ENCODE assay signal across 24 cellular contexts in genomic region chr6:98146656-98147055, GRCh38.
A peak's percentile ranks its signal among the peaks of the same experiment; 100 is the strongest.
DNase-seq lines count a peak whose midpoint lies in the region; ATAC-seq, FAIRE-seq and TF ChIP-seq lines count a peak whose summit lies in the region.
"Had no signal": no experiment of that assay in that cellular context is flagged by ENCODE, and none has a peak within 500 bp of the region (broad histone marks: within the 10 kb centered on the region; RNA-seq: fewer than 3 reads in every experiment).

No MANE protein-coding gene starts in this region.

- no peaks in the 10 kb centered on the region for H3K4me1 Mint-ChIP-seq in astrocyte (ENCODE audit: low read depth, unreplicated experiment)
- H3K4me1 Mint-ChIP-seq: CD4-positive, alpha-beta memory T cell; H9 had no signal

- H4K20me1 ChIP-seq in astrocyte (ENCODE audit: insufficient read depth, low read length) = no peaks in the 10 kb centered on the region
- H4K20me1 ChIP-seq: BLaER1 treated with 17β-estradiol and CSF1 and Interleukin-3, amounts not matched to agents 10 nM and 100 nM had no signal

- no peak overlapping the region for H3K4me2 ChIP-seq in astrocyte (ENCODE audit: low read length)
- H3K4me2 ChIP-seq: A549; BLaER1 treated with 17β-estradiol and CSF1 and Interleukin-3, amounts not matched to agents 10 nM and 100 nM had no signal

- no peak for ATAC-seq in HG03457 (IDR thresholded peaks at IDR 0.05; ENCODE audit: unreplicated experiment)
- ATAC-seq: A549, HCT116 had no signal

- DNase-seq in H4 (ENCODE audit: low spot score) (peak; percentile 33), MG63 (peak; percentile 5), astrocyte (ENCODE audit: low read depth) (peak; percentile 4), epithelial cell of esophagus (ENCODE audit: low read depth) (peak; percentile 34), Peyer's patch (no peak), HTR-8/SVneo (ENCODE audit: insufficient read length, low spot score) (no peak)
- DNase-seq: 8988T; ACHN; AML-193; BE2C; Calu3; CD4-positive, alpha-beta memory T cell; COR-L47; DMS153; DND-41; GM23248; H9 had no signal

- TF ChIP-seq CTCF in astrocyte (IDR thresholded peaks at IDR 0.05; ENCODE audit: insufficient read depth, low read depth, low read length) (no peak), epithelial cell of esophagus (IDR thresholded peaks at IDR 0.05; ENCODE audit: insufficient read depth, low read depth, low read length, missing control alignments) (no peak), Peyer's patch (IDR thresholded peaks at IDR 0.05) (no peak)

- H3K27me3 ChIP-seq in MG63 (no peaks in the 10 kb centered on the region), astrocyte (ENCODE audit: insufficient read depth, low read length) (no peaks in the 10 kb centered on the region), Peyer's patch (no peaks in the 10 kb centered on the region)
- H3K27me3 ChIP-seq: BE2C; BLaER1 treated with 17β-estradiol and CSF1 and Interleukin-3, amounts not matched to agents 10 nM and 100 nM had no signal

- no peak overlapping the region for H3K4me3 ChIP-seq in MG63
- no peak overlapping the region for H3K4me3 ChIP-seq in astrocyte (ENCODE audit: insufficient read depth, low read depth, low read length)
- H3K4me3 ChIP-seq in epithelial cell of esophagus (ENCODE audit: low read length) = no peak overlapping the region
- no peak overlapping the region for H3K4me3 ChIP-seq in Peyer's patch
- H3K4me3 ChIP-seq: A549; BLaER1 treated with 17β-estradiol and CSF1 and Interleukin-3, amounts not matched to agents 10 nM and 100 nM; GM23248 had no signal

- no peak overlapping the region for H3K27ac Mint-ChIP-seq in astrocyte (ENCODE audit: unreplicated experiment)
- H3K27ac Mint-ChIP-seq: CD4-positive, alpha-beta memory T cell; H9 had no signal

- no peaks in the 10 kb centered on the region for H3K36me3 ChIP-seq in MG63
- H3K36me3 ChIP-seq in astrocyte (ENCODE audit: insufficient read depth, low read length) = no peaks in the 10 kb centered on the region
- H3K36me3 ChIP-seq in Peyer's patch = no peaks in the 10 kb centered on the region
- H3K36me3 ChIP-seq: BE2C had no signal

- no peak overlapping the region for H3K4me3 Mint-ChIP-seq in astrocyte (ENCODE audit: unreplicated experiment)
- H3K4me3 Mint-ChIP-seq: CD4-positive, alpha-beta memory T cell; H9 had no signal

- peaks cover 8% of the 10 kb centered on the region for H3K9me3 Mint-ChIP-seq in astrocyte (ENCODE audit: unreplicated experiment)

- no peak for FAIRE-seq in astrocyte (lab: Jason Lieb, UNC)
- no peak for FAIRE-seq in HTR-8/SVneo (lab: Jason Lieb, UNC)
- FAIRE-seq: A549, GM12892, GM19239, H1 had no signal

- no peak overlapping the region for H3K9ac ChIP-seq in astrocyte (ENCODE audit: low read length)
- H3K9ac ChIP-seq: BLaER1 treated with 17β-estradiol and CSF1 and Interleukin-3, amounts not matched to agents 10 nM and 100 nM; GM23248 had no signal

- H3K79me2 ChIP-seq in astrocyte (ENCODE audit: insufficient read depth, low read length) = no peaks in the 10 kb centered on the region

- H3K4me1 ChIP-seq in astrocyte (ENCODE audit: insufficient read depth, low read length) = no peaks in the 10 kb centered on the region
- no peaks in the 10 kb centered on the region for H3K4me1 ChIP-seq in Peyer's patch
- H3K4me1 ChIP-seq: A549; BE2C; BLaER1 treated with 17β-estradiol and CSF1 and Interleukin-3, amounts not matched to agents 10 nM and 100 nM had no signal

- peaks cover 2% of the 10 kb centered on the region for H3K36me3 Mint-ChIP-seq in astrocyte (ENCODE audit: low read depth, unreplicated experiment)
- H3K36me3 Mint-ChIP-seq: CD4-positive, alpha-beta memory T cell had no signal

- H3K27ac ChIP-seq in astrocyte (ENCODE audit: low read depth, low read length) (no peak overlapping the region), Peyer's patch (no peak overlapping the region)
- H3K27ac ChIP-seq: A549; BLaER1 treated with 17β-estradiol and CSF1 and Interleukin-3, amounts not matched to agents 10 nM and 100 nM; GM23248 had no signal

- TF ChIP-seq POLR2A in Peyer's patch (IDR thresholded peaks at IDR 0.05) = no peak

- H2AFZ ChIP-seq in astrocyte (ENCODE audit: low read depth, low read length) = no peak overlapping the region
- H2AFZ ChIP-seq: GM23248 had no signal

- 0 out of 2 replicates have a peak, but pooled peaks cover 2% of the 10 kb centered on the region for H3K9me3 ChIP-seq in MG63
- peaks cover 5% of the 10 kb centered on the region for H3K9me3 ChIP-seq in astrocyte (ENCODE audit: insufficient read depth, low read depth, low read length)
- H3K9me3 ChIP-seq in Peyer's patch = no peaks in the 10 kb centered on the region
- H3K9me3 ChIP-seq: A549, BE2C had no signal

- no peaks in the 10 kb centered on the region for H3K27me3 Mint-ChIP-seq in astrocyte (ENCODE audit: low read depth, unreplicated experiment)
- H3K27me3 Mint-ChIP-seq: CD4-positive, alpha-beta memory T cell had no signal

Comparison
In these comparisons a context has a peak if more than half of its experiments do, and no peak if none do; other contexts are left out.
1. DNase-seq: peak in H4 (single experiment), MG63 (single experiment), astrocyte (single experiment) and epithelial cell of esophagus (single experiment); none in Peyer's patch (0 of 3) and HTR-8/SVneo (single experiment).